8 cellular contexts compared by ENCODE assay signal in genomic region chr14:20306079-20306423, GRCh38. TPM values are rescaled to one million over a fixed set of nuclear protein-coding genes. Genes with fewer than 3 reads are reported as not detected.
DNase-seq lines count a peak whose midpoint lies in the region; ATAC-seq, FAIRE-seq and TF ChIP-seq lines count a peak whose summit lies in the region.

No MANE protein-coding gene starts in this region.

- no peak for ATAC-seq in naive B cell (ENCODE audit: low read depth in 2 of 2)
- ATAC-seq in HG03097 (IDR thresholded peaks at IDR 0.05; ENCODE audit: low FRiP score, unreplicated experiment): no peak

- H3K27ac ChIP-seq in BLaER1 treated with 17β-estradiol and CSF1 and Interleukin-3, amounts not matched to agents 10 nM and 100 nM: no peak overlapping the region; a peak in 1 of 22 replicates
- H3K27ac ChIP-seq in astrocyte (ENCODE audit: low read depth, low read length): no peak overlapping the region

- TF ChIP-seq CTCF in HFF-Myc (IDR thresholded peaks at IDR 0.05; ENCODE audit: low read depth, low read length, missing control alignments): no peak
- no peak for TF ChIP-seq CTCF in astrocyte (IDR thresholded peaks at IDR 0.05; ENCODE audit: insufficient read depth, low read depth, low read length)

- H3K9ac ChIP-seq in BLaER1 treated with 17β-estradiol and CSF1 and Interleukin-3, amounts not matched to agents 10 nM and 100 nM: peak overlapping the region in 1 of 11 experiments; percentile 78; a peak in 1 of 22 replicates
- H3K9ac ChIP-seq in astrocyte (ENCODE audit: low read length): no peak overlapping the region

- H3K36me3 Mint-ChIP-seq in astrocyte (ENCODE audit: low read depth, unreplicated experiment): no peaks in the 10 kb centered on the region
- H3K36me3 Mint-ChIP-seq in naive B cell: peaks cover 10 to 14% of the 10 kb centered on the region in 2 donors

- H3K27ac Mint-ChIP-seq in astrocyte (ENCODE audit: unreplicated experiment) (no peak overlapping the region), naive B cell (peak overlapping the region in 5 of 6 donors; percentile 65 to 93 (median 79))

- no peaks in the 10 kb centered on the region for H4K20me1 ChIP-seq in BLaER1 treated with 17β-estradiol and CSF1 and Interleukin-3, amounts not matched to agents 10 nM and 100 nM
- no peaks in the 10 kb centered on the region for H4K20me1 ChIP-seq in astrocyte (ENCODE audit: insufficient read depth, low read length)

- peak overlapping the region; percentile 65 to 88 (median 74); a peak in 18 of 20 replicates for H3K4me3 ChIP-seq in BLaER1 treated with 17β-estradiol and CSF1 and Interleukin-3, amounts not matched to agents 10 nM and 100 nM
- peak overlapping the region; percentile 66 for H3K4me3 ChIP-seq in HFF-Myc (replicated peaks; ENCODE audit: low read depth, low read length)
- peak overlapping the region; percentile 73 for H3K4me3 ChIP-seq in astrocyte (ENCODE audit: insufficient read depth, low read depth, low read length)

- H3K4me2 ChIP-seq in BLaER1 treated with 17β-estradiol and CSF1 and Interleukin-3, amounts not matched to agents 10 nM and 100 nM: no peak overlapping the region
- no peak overlapping the region for H3K4me2 ChIP-seq in astrocyte (ENCODE audit: low read length)

- no peak for FAIRE-seq in astrocyte (lab: Jason Lieb, UNC)

- H3K4me3 Mint-ChIP-seq in astrocyte (ENCODE audit: unreplicated experiment) (peak overlapping the region; percentile 92), naive B cell (peak overlapping the region; percentile 85 to 97 (median 91))

- H3K36me3 ChIP-seq in BLaER1 treated with 17β-estradiol and CSF1 and Interleukin-3, amounts not matched to agents 10 nM and 100 nM: peaks cover 9 to 14% (median 11%) of the 10 kb centered on the region in 11 experiments; a peak in 20 of 22 replicates
- peaks cover 3% of the 10 kb centered on the region for H3K36me3 ChIP-seq in astrocyte (ENCODE audit: insufficient read depth, low read length)

- H3K27me3 Mint-ChIP-seq in astrocyte (ENCODE audit: low read depth, unreplicated experiment): no peaks in the 10 kb centered on the region
- no peaks in the 10 kb centered on the region for H3K27me3 Mint-ChIP-seq in naive B cell

- H3K27me3 ChIP-seq in BLaER1 treated with 17β-estradiol and CSF1 and Interleukin-3, amounts not matched to agents 10 nM and 100 nM: no peaks in the 10 kb centered on the region
- no peaks in the 10 kb centered on the region for H3K27me3 ChIP-seq in astrocyte (ENCODE audit: insufficient read depth, low read length)

- peaks cover 23% of the 10 kb centered on the region for H3K79me2 ChIP-seq in astrocyte (ENCODE audit: insufficient read depth, low read length)

- DNase-seq in HFF-Myc (ENCODE audit: extremely low read depth, low read depth) (no peak), astrocyte (ENCODE audit: low read depth) (no peak), naive B cell (no peak), kidney glomerular epithelial cell (lab: John Stamatoyannopoulos, UW) (no peak), NCI-H226 (no peak)
- DNase-seq in central memory CD4-positive, alpha-beta T cell: no peak

- peaks cover 13% of the 10 kb centered on the region for H3K4me1 Mint-ChIP-seq in astrocyte (ENCODE audit: low read depth, unreplicated experiment)
- H3K4me1 Mint-ChIP-seq in naive B cell: peaks cover 20 to 28% (median 27%) of the 10 kb centered on the region in 3 donors

- no peak overlapping the region for H2AFZ ChIP-seq in astrocyte (ENCODE audit: low read depth, low read length)

- peaks cover 5 to 31% (median 19%) of the 10 kb centered on the region in 10 experiments for H3K4me1 ChIP-seq in BLaER1 treated with 17β-estradiol and CSF1 and Interleukin-3, amounts not matched to agents 10 nM and 100 nM
- H3K4me1 ChIP-seq in astrocyte (ENCODE audit: insufficient read depth, low read length): peaks cover 5% of the 10 kb centered on the region

- H3K9me3 ChIP-seq in BLaER1 treated with 17β-estradiol and CSF1 and Interleukin-3, amounts not matched to agents 10 nM and 100 nM (replicated peaks in 1 of 11): no peaks in the 10 kb centered on the region
- H3K9me3 ChIP-seq in astrocyte (ENCODE audit: insufficient read depth, low read depth, low read length): no peaks in the 10 kb centered on the region

- H3K9me3 Mint-ChIP-seq in astrocyte (ENCODE audit: unreplicated experiment) (no peaks in the 10 kb centered on the region), naive B cell (no peaks in the 10 kb centered on the region)

RNA-seq across cellular contexts. Expression of gene TTC5, which starts 0.3 kb away (rescaled TPM):
- 25.4 and 26.1 TPM in 2 replicates for total RNA-seq in astrocyte
- polyA plus RNA-seq in naive B cell (ENCODE audit: low read depth in 6 of 6): 10 to 100 TPM; 21.8 to 28.5 (median 26.6) TPM

RNA-seq across cellular contexts. Expression of gene CCNB1IP1, which starts 27.0 kb away (rescaled TPM):
- total RNA-seq in astrocyte: 78.5 and 89.1 TPM in 2 replicates
- 10 to 100 TPM; 24.9 to 44.6 (median 32.7) TPM for polyA plus RNA-seq in naive B cell (ENCODE audit: low read depth in 6 of 6)

RNA-seq across cellular contexts. Expression of gene PARP2, which starts 37.4 kb away (rescaled TPM):
- total RNA-seq in astrocyte: 20.9 and 21.5 TPM in 2 replicates
- polyA plus RNA-seq in naive B cell (ENCODE audit: low read depth in 6 of 6): 10 to 100 TPM in 3 of 6 donors, 1 to 10 TPM in 3; 6.2 to 17.0 (median 10.6) TPM
